ENCODE assay signal across 8 cellular contexts in the genomic region with DNA sequence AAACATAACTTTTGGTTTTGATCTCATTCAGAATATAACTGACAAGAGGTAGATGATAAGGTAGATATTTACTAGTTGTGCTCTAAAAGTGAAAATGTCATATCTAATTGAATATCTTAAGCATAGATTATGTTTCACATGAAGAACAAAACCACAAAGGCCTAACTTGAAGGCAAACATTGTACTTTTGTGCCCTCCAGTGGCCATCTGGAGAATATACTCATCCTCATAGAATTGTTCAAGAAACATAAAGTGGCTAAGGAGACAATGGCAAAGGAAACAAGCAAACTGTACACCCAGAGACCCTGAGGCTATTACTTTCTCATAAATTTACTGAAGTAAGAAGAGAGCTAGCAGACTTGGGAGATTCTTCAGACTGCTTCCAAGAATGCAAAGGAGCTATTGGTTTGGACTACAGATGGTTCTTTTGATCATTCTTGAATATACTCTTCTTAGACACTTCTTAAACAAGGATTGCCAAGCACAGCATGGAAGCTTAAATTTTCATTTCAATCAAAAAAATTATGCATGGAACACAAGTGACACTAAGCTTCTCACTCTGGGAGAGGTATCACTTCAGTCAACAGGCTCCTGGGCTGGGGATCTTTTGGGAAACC.
DNase-seq lines count a peak whose midpoint lies in the region; ATAC-seq and TF ChIP-seq lines count a peak whose summit lies in the region.

No MANE protein-coding gene starts in this region.

- H3K36me3 Mint-ChIP-seq in activated CD8-positive, alpha-beta T cell treated with anti-CD3 and anti-CD28 coated beads, Interleukin-2, amount 10 ng/mL, durations not matched to agents 7 days and 5 days (ENCODE audit: low read depth): no peaks in the 10 kb centered on the region
- no peaks in the 10 kb centered on the region for H3K36me3 Mint-ChIP-seq in progenitor cell of endocrine pancreas (ENCODE audit: insufficient read depth)

- ATAC-seq in GM19025 (IDR thresholded peaks at IDR 0.05; ENCODE audit: low read depth, unreplicated experiment) (peak; percentile 69), HG03095 (IDR thresholded peaks at IDR 0.05; ENCODE audit: unreplicated experiment) (peak; percentile 78)
- ATAC-seq in activated CD8-positive, alpha-beta T cell treated with anti-CD3 and anti-CD28 coated beads, Interleukin-2, amount 10 ng/mL, durations not matched to agents 7 days and 5 days: peak; percentile 47

- POLR2A ChIA-PET in activated CD8-positive, alpha-beta T cell treated with anti-CD3 and anti-CD28 coated beads, Interleukin-2, amount 10 ng/mL, durations not matched to agents 7 days and 5 days (lab: Charles Lee): no interaction called here

- no peak overlapping the region for H3K4me3 Mint-ChIP-seq in activated CD8-positive, alpha-beta T cell treated with anti-CD3 and anti-CD28 coated beads, Interleukin-2, amount 10 ng/mL, durations not matched to agents 7 days and 5 days
- no peak overlapping the region for H3K4me3 Mint-ChIP-seq in progenitor cell of endocrine pancreas (ENCODE audit: low read depth)

- H3K4me1 Mint-ChIP-seq in activated CD8-positive, alpha-beta T cell treated with anti-CD3 and anti-CD28 coated beads, Interleukin-2, amount 10 ng/mL, durations not matched to agents 7 days and 5 days (ENCODE audit: low read depth): no peaks in the 10 kb centered on the region
- H3K4me1 Mint-ChIP-seq in progenitor cell of endocrine pancreas (ENCODE audit: low read depth): peaks cover 12% of the 10 kb centered on the region

- CTCF ChIA-PET in activated CD8-positive, alpha-beta T cell treated with anti-CD3 and anti-CD28 coated beads, Interleukin-2, amount 10 ng/mL, durations not matched to agents 7 days and 5 days (lab: Charles Lee): interaction anchor here (0.6 to 1.2 kb wide), 7 partner anchors 11 to 1187 kb away, joined by 3 to 7 read pairs (median 3); no protein-coding TSS in a partner anchor

- peak; percentile 88 for TF ChIP-seq CTCF in progenitor cell of endocrine pancreas (IDR thresholded peaks at IDR 0.05; ENCODE audit: unreplicated experiment)

- DNase-seq in DMS 273 (lab: John Stamatoyannopoulos, UW; ENCODE audit: unreplicated experiment) (peak; percentile 66), NCI-H226 (peak; percentile 32), foreskin melanocyte (peak; percentile 79), progenitor cell of endocrine pancreas (ENCODE audit: low spot score, unreplicated experiment) (peak; percentile 30)
- peak; percentile 53 for DNase-seq in activated CD8-positive, alpha-beta T cell treated with anti-CD3 and anti-CD28 coated beads, Interleukin-2, amount 10 ng/mL, durations not matched to agents 7 days and 5 days
- DNase-seq in effector CD4-positive, alpha-beta T cell: no peak

- no peaks in the 10 kb centered on the region for H3K9me3 Mint-ChIP-seq in activated CD8-positive, alpha-beta T cell treated with anti-CD3 and anti-CD28 coated beads, Interleukin-2, amount 10 ng/mL, durations not matched to agents 7 days and 5 days (ENCODE audit: insufficient read depth)
- no peaks in the 10 kb centered on the region for H3K9me3 Mint-ChIP-seq in progenitor cell of endocrine pancreas (ENCODE audit: low read depth)

- peaks cover 2% of the 10 kb centered on the region for H3K27me3 Mint-ChIP-seq in activated CD8-positive, alpha-beta T cell treated with anti-CD3 and anti-CD28 coated beads, Interleukin-2, amount 10 ng/mL, durations not matched to agents 7 days and 5 days (ENCODE audit: low read depth)
- no peaks in the 10 kb centered on the region for H3K27me3 Mint-ChIP-seq in progenitor cell of endocrine pancreas

- no peak overlapping the region for H3K27ac Mint-ChIP-seq in activated CD8-positive, alpha-beta T cell treated with anti-CD3 and anti-CD28 coated beads, Interleukin-2, amount 10 ng/mL, durations not matched to agents 7 days and 5 days
- no peak overlapping the region for H3K27ac Mint-ChIP-seq in progenitor cell of endocrine pancreas
